ENCODE assay signal across 18 cellular contexts in the genomic region with DNA sequence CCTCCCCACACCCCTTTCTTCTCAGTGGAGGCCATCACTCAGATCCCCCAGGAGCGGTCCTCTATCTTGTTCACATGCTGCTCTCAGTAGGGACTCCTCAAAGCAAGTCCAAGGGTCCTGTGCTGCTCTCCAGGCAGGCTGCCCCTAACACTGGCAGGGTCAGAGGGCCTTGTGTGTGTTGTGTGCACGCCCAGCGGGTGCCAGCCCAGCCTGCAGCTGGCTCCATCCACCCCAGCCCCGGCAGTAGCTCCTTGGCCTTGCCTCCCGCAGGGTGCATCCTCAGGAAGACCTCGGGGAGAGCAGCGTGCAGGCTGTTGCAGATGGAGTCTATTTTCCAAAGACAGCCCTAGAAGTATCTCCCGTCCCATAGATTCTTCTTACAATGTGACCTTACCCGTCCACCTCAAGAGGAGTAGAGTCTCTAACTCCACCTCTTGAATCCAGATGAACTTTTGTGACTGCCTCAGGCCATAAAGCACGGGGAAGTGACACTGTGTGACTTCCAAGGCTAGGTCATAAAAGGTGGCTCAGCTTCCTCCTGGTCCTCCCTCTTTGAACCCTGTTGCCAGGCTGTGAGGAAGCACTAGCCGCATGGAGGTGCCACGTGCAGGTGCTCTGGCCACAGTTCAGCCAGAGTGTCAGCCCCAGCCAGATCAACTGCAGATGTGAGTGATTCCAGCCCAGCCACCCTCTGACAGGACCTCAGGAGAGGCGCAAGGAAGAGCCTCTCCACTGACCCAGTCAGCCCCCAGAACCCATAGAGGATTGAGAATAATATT.
DNase-seq lines count a peak whose midpoint lies in the region; ATAC-seq, FAIRE-seq and TF ChIP-seq lines count a peak whose summit lies in the region.
"Had no signal": no experiment of that assay in that cellular context is flagged by ENCODE, and none has a peak within 500 bp of the region (broad histone marks: within the 10 kb centered on the region; RNA-seq: fewer than 3 reads in every experiment).

No MANE protein-coding gene starts in this region.

- ATAC-seq in K562 (no peak), right lobe of liver (peak; percentile 67 to 82 (median 76)), lower lobe of right lung (no peak)
- ATAC-seq in stimulated activated effector memory CD8-positive, alpha-beta T cell treated with anti-CD3 and anti-CD28 coated beads, Interleukin-12 subunit alpha, Interleukin-12 subunit beta, amount 100 ng/mL, for 72 hours: no peak
- ATAC-seq: GM23338 had no signal

- H3K27ac Mint-ChIP-seq in stimulated activated effector memory CD8-positive, alpha-beta T cell treated with anti-CD3 and anti-CD28 coated beads, Interleukin-12 subunit alpha, Interleukin-12 subunit beta, amount 100 ng/mL, for 72 hours: no peak overlapping the region
- H3K27ac Mint-ChIP-seq: CD4-positive, alpha-beta memory T cell; GM23338 had no signal

- intact Hi-C loops in K562 (cut with micrococcal nuclease): no loop called here
- intact Hi-C loops in right lobe of liver (cut with DNase I): no loop called here
- intact Hi-C loops in posterior vena cava (cut with DNase I): no loop called here
- intact Hi-C loops in lower lobe of right lung (cut with DNase I): no loop called here

- 80% methylated on average over 11 of the region's 13 CpGs for WGBS in K562 (ENCODE audit: insufficient coverage, low coverage, missing lambda C conversion rate)
- 57% methylated on average over 10 of the region's 13 CpGs for WGBS in right lobe of liver (ENCODE audit: insufficient coverage, low coverage, low lambda C conversion rate, missing lambda C conversion rate)
- WGBS in small intestine, 3 donors: 80 to 82% (median 80%) methylated on average over 13 of the region's 13 CpGs

- H3K4me1 ChIP-seq in HEK293 (ENCODE audit: control insufficient read depth, insufficient read depth, low read length) (no peaks in the 10 kb centered on the region), K562 (replicated peaks in 1 of 2; ENCODE audit: control insufficient read depth in 2 of 2, insufficient read depth in 2 of 2, low read length in 2 of 2) (peaks cover 28 to 40% of the 10 kb centered on the region in 2 experiments), right lobe of liver (peaks cover 0 to 18% (median 8%) of the 10 kb centered on the region in 4 donors), small intestine (ENCODE audit: control insufficient read depth in 2 of 2, insufficient read depth in 1 of 2, low read depth in 1 of 2, low read length in 1 of 2) (no peaks in the 10 kb centered on the region), lower lobe of right lung (no peaks in the 10 kb centered on the region)

- H3K9me3 ChIP-seq in HEK293 (ENCODE audit: control insufficient read depth, insufficient read depth, low read depth, low read length): no peaks in the 10 kb centered on the region
- no peaks in the 10 kb centered on the region for H3K9me3 ChIP-seq in K562 (replicated peaks; ENCODE audit: control insufficient read depth, insufficient read depth, low read depth, low read length)
- H3K9me3 ChIP-seq in right lobe of liver: no peaks in the 10 kb centered on the region
- H3K9me3 ChIP-seq in small intestine (ENCODE audit: control insufficient read depth, low read depth): no peaks in the 10 kb centered on the region
- no peaks in the 10 kb centered on the region for H3K9me3 ChIP-seq in lower lobe of right lung

- H3K36me3 ChIP-seq in HEK293 (ENCODE audit: control insufficient read depth in 2 of 2, insufficient read depth in 1 of 2, low read length in 2 of 2) (no peaks in the 10 kb centered on the region), K562 (ENCODE audit: control insufficient read depth, insufficient read depth, low read length) (no peaks in the 10 kb centered on the region), right lobe of liver (no peaks in the 10 kb centered on the region), small intestine (ENCODE audit: control insufficient read depth in 2 of 2, insufficient read depth in 2 of 2, low read length in 2 of 2) (no peaks in the 10 kb centered on the region), lower lobe of right lung (no peaks in the 10 kb centered on the region)

- H3K27me3 ChIP-seq in K562 (ENCODE audit: control insufficient read depth in 2 of 2, insufficient read depth in 2 of 2, low read length in 2 of 2) (no peaks in the 10 kb centered on the region), right lobe of liver (no peaks in the 10 kb centered on the region), small intestine (ENCODE audit: control insufficient read depth in 2 of 2, insufficient read depth in 2 of 2, low read length in 2 of 2) (no peaks in the 10 kb centered on the region), lower lobe of right lung (ENCODE audit: low read depth) (no peaks in the 10 kb centered on the region)

- no peaks in the 10 kb centered on the region for H3K36me3 Mint-ChIP-seq in stimulated activated effector memory CD8-positive, alpha-beta T cell treated with anti-CD3 and anti-CD28 coated beads, Interleukin-12 subunit alpha, Interleukin-12 subunit beta, amount 100 ng/mL, for 72 hours
- H3K36me3 Mint-ChIP-seq: CD4-positive, alpha-beta memory T cell had no signal

- in situ Hi-C loops in K562 (cut with MboI): no loop called here

- TF ChIP-seq CTCF in HEK293 (tag by site-specific recombination; IDR thresholded peaks at IDR 0.05) (no peak), K562 (IDR thresholded peaks at IDR 0.05 in 2 of 3, conservative IDR thresholded peaks at IDR 0.05 in 1 of 3; ENCODE audit: insufficient read depth in 2 of 3, low read depth in 1 of 3, low read length in 3 of 3) (no peak), right lobe of liver (IDR thresholded peaks at IDR 0.05) (no peak), lower lobe of right lung (IDR thresholded peaks at IDR 0.05) (no peak)

- no peak for TF ChIP-seq RAD21 in K562 (CRISPR knock-in tag; conservative IDR thresholded peaks at IDR 0.05 in 1 of 2, IDR thresholded peaks at IDR 0.05 in 1 of 2)

- CTCF ChIA-PET in HEK293 (lab: Yijun Ruan, JAX): no interaction called here
- CTCF ChIA-PET in K562 (lab: Yijun Ruan, JAX; ENCODE audit: low intra/inter-chr PET ratio): no interaction called here

- FAIRE-seq in K562 (lab: Jason Lieb, UNC): no peak
- no peak for FAIRE-seq in small intestine (lab: Jason Lieb, UNC)
- FAIRE-seq: G401.6, GM12891, RCC 7860 had no signal

- no peaks in the 10 kb centered on the region for H3K9me1 ChIP-seq in K562 (ENCODE audit: control insufficient read depth, insufficient read depth, low read length)

- DNase-seq in K562 (ENCODE audit: extremely low read depth in 1 of 4, low spot score in 3 of 4) (no peak), right lobe of liver (peak; percentile 74 to 84 (median 83)), small intestine (peak; percentile 69), kidney glomerular epithelial cell (lab: John Stamatoyannopoulos, UW) (no peak), posterior vena cava (ENCODE audit: low spot score) (no peak), lower lobe of right lung (no peak)
- DNase-seq in stimulated activated effector memory CD8-positive, alpha-beta T cell treated with anti-CD3 and anti-CD28 coated beads, Interleukin-12 subunit alpha, Interleukin-12 subunit beta, amount 100 ng/mL, for 72 hours (ENCODE audit: low spot score in 2 of 2): no peak
- DNase-seq: AML-193; CD4-positive, alpha-beta memory T cell; DMS79 treated with DMSO at 0.1 percent for 48 hours; Kasumi-1; NCI-H2029 treated with DMSO at 0.1 percent for 48 hours; NCI-H510A had no signal

- no peak overlapping the region for H3K27ac ChIP-seq in HEK293 (ENCODE audit: extremely low read depth, low read depth, low read length)
- H3K27ac ChIP-seq in K562 (ENCODE audit: extremely low read depth, low read depth, low read length): no peak overlapping the region
- H3K27ac ChIP-seq in right lobe of liver: peak overlapping the region in 2 of 3 donors; percentile 25 to 62
- no peak overlapping the region for H3K27ac ChIP-seq in small intestine (ENCODE audit: low read depth in 1 of 2, low read length in 1 of 2)
- H3K27ac ChIP-seq in lower lobe of right lung: no peak overlapping the region

- no peaks in the 10 kb centered on the region for H4K20me1 ChIP-seq in K562 (replicated peaks; ENCODE audit: control insufficient read depth, insufficient read depth, low read length)

- no peaks in the 10 kb centered on the region for H3K4me1 Mint-ChIP-seq in stimulated activated effector memory CD8-positive, alpha-beta T cell treated with anti-CD3 and anti-CD28 coated beads, Interleukin-12 subunit alpha, Interleukin-12 subunit beta, amount 100 ng/mL, for 72 hours

- H3K4me3 ChIP-seq in HEK293 (ENCODE audit: low read depth, low read length) (no peak overlapping the region), K562 (no peak overlapping the region), right lobe of liver (no peak overlapping the region), small intestine (ENCODE audit: low read depth in 1 of 2, low read length in 2 of 2) (no peak overlapping the region), lower lobe of right lung (no peak overlapping the region)
- H3K4me3 ChIP-seq: GM23338 had no signal

- no peaks in the 10 kb centered on the region for H3K79me2 ChIP-seq in K562 (ENCODE audit: control insufficient read depth, insufficient read depth, low read length)

- POLR2A ChIA-PET in HEK293 (lab: Yijun Ruan, JAX): no interaction called here
- POLR2A ChIA-PET in K562 (lab: Yijun Ruan, JAX): no interaction called here

- no peak overlapping the region for H3K4me2 ChIP-seq in K562 (ENCODE audit: insufficient read depth, low read length)
- H3K4me2 ChIP-seq: GM23338 had no signal

- no peak for TF ChIP-seq EP300 in K562 (IDR thresholded peaks at IDR 0.05; ENCODE audit: low read length)

- no peak overlapping the region for H3K4me3 Mint-ChIP-seq in stimulated activated effector memory CD8-positive, alpha-beta T cell treated with anti-CD3 and anti-CD28 coated beads, Interleukin-12 subunit alpha, Interleukin-12 subunit beta, amount 100 ng/mL, for 72 hours
- H3K4me3 Mint-ChIP-seq: CD4-positive, alpha-beta memory T cell; GM23338 had no signal

- peak overlapping the region; percentile 51; the same call in 1 of the 2 replicates for H2AFZ ChIP-seq in K562 (ENCODE audit: low read depth, low read length)
- H2AFZ ChIP-seq: GM23338 had no signal

- peak overlapping the region in 1 of 2 experiments; percentile 69; a peak in 1 of 4 replicates for H3K9ac ChIP-seq in K562 (ENCODE audit: insufficient read depth in 1 of 2, low read depth in 2 of 2, low read length in 2 of 2)

- TF ChIP-seq POLR2A in K562 (conservative IDR thresholded peaks at IDR 0.05) (no peak), right lobe of liver (IDR thresholded peaks at IDR 0.05) (no peak)

- no TSS peak for BruUV-seq in K562 (replicated peaks; lab: Mats Ljungman, UMichigan)

- no peaks in the 10 kb centered on the region for H3K9me3 Mint-ChIP-seq in stimulated activated effector memory CD8-positive, alpha-beta T cell treated with anti-CD3 and anti-CD28 coated beads, Interleukin-12 subunit alpha, Interleukin-12 subunit beta, amount 100 ng/mL, for 72 hours
- H3K9me3 Mint-ChIP-seq: GM23338 had no signal

TF ChIP-seq in HEK293, 187 proteins besides CTCF, POLR2A, EP300 and RAD21 (continues in another document):
- TF ChIP-seq ZIC2 (tag by site-specific recombination; IDR thresholded peaks at IDR 0.05) (peak; percentile 100), ZNF221 (tag by site-specific recombination; IDR thresholded peaks at IDR 0.05; ENCODE audit: borderline replicate concordance) (no peak)

TF ChIP-seq in K562, 482 proteins besides CTCF, POLR2A, EP300 and RAD21 (continues in another document):
- TF ChIP-seq ZNF324 (CRISPR knock-in tag; IDR thresholded peaks at IDR 0.05): no peak
- TF ChIP-seq KLF1 (tag; IDR thresholded peaks at IDR 0.05): no peak

Comparison
In these comparisons a context has a peak if more than half of its experiments do, and no peak if none do; other contexts are left out.
1. H3K27ac ChIP-seq: peak in right lobe of liver (2 of 3); none in HEK293 (single experiment), K562 (single experiment), small intestine (0 of 2) and lower lobe of right lung (single experiment).
2. ATAC-seq: peak in right lobe of liver (4 of 4); none in K562 (single experiment), lower lobe of right lung (0 of 2) and stimulated activated effector memory CD8-positive, alpha-beta T cell treated with anti-CD3 and anti-CD28 coated beads, Interleukin-12 subunit alpha, Interleukin-12 subunit beta, amount 100 ng/mL, for 72 hours (single experiment).
3. DNase-seq: peak in right lobe of liver (3 of 3) and small intestine (single experiment); none in K562 (0 of 4), kidney glomerular epithelial cell (single experiment), posterior vena cava (single experiment), lower lobe of right lung (single experiment) and stimulated activated effector memory CD8-positive, alpha-beta T cell treated with anti-CD3 and anti-CD28 coated beads, Interleukin-12 subunit alpha, Interleukin-12 subunit beta, amount 100 ng/mL, for 72 hours (0 of 2).